24 cellular contexts compared by ENCODE assay signal in the genomic region with DNA sequence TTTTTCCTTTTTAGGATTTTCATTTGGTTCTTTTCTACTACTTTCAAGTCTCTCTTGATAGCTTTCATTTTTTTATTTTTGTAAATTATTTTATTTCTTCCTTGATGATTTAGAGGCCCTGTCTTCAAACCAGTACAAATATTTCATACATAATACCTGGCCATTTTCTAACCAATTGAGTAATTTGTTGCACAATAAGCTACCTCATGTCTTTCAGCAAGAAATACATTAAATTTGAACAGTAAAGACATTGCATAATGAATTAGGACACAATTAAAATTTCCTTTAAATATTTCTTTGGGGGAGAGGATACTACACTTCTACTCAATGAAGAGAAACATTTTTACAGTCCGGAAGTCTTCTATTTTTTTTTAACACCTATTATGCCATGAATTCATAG. TPM values are rescaled to one million over a fixed set of nuclear protein-coding genes. Genes with fewer than 3 reads are reported as not detected.
DNase-seq lines count a peak whose midpoint lies in the region; ATAC-seq, FAIRE-seq and TF ChIP-seq lines count a peak whose summit lies in the region.
"Had no signal": no experiment of that assay in that cellular context is flagged by ENCODE, and none has a peak within 500 bp of the region (broad histone marks: within the 10 kb centered on the region; RNA-seq: fewer than 3 reads in every experiment).

No MANE protein-coding gene starts in this region.

- in situ Hi-C loops in HepG2 (cut with HindIII; ENCODE audit: extremely low pct_ligation_motif_present, low pct_unique_long_range_greater_than_20kb): no loop called here

- DNase-seq in HepG2 (ENCODE audit: low spot score) (no peak), right lobe of liver (no peak), pancreas (no peak), cerebellar nuclear complex (lab: John Stamatoyannopoulos, UW) (no peak), HPDE6-E6E7 (ENCODE audit: extremely low spot score) (no peak)
- DNase-seq: AML-193; Caco-2; Calu3; CD4-positive, alpha-beta T cell; CD8-positive, alpha-beta T cell; DMS79 treated with DMSO at 0.1 percent for 48 hours; GDM1 had no signal

- H3K36me3 ChIP-seq in HepG2 (replicated peaks in 1 of 2; ENCODE audit: control insufficient read depth in 1 of 2, insufficient read depth in 2 of 2, low read length in 2 of 2) (no peaks in the 10 kb centered on the region), right lobe of liver (no peaks in the 10 kb centered on the region), pancreas (no peaks in the 10 kb centered on the region)
- H3K36me3 ChIP-seq: BLaER1 treated with 17β-estradiol and CSF1 and Interleukin-3, amounts not matched to agents 10 nM and 100 nM had no signal

- no peak overlapping the region for H3K9ac ChIP-seq in HepG2 (ENCODE audit: insufficient read depth, low read depth, low read length)
- H3K9ac ChIP-seq: BLaER1 treated with 17β-estradiol and CSF1 and Interleukin-3, amounts not matched to agents 10 nM and 100 nM had no signal

- TF ChIP-seq EP300 in HepG2 (IDR thresholded peaks at IDR 0.05; ENCODE audit: low read depth in 2 of 2, low read length in 2 of 2) (no peak), HepG2 (CRISPR knock-in tag; IDR thresholded peaks at IDR 0.05; ENCODE audit: borderline replicate concordance) (no peak)

- H3K4me1 ChIP-seq in HepG2 (ENCODE audit: insufficient read depth, low read length) (peaks cover 14% of the 10 kb centered on the region), right lobe of liver (no peaks in the 10 kb centered on the region), pancreas (no peaks in the 10 kb centered on the region)
- H3K4me1 ChIP-seq: A549, Caco-2 had no signal

- TF ChIP-seq POLR2A in HepG2 (IDR thresholded peaks at IDR 0.05; ENCODE audit: insufficient read depth in 1 of 2, low read depth in 2 of 2, low read length in 2 of 2) (no peak), right lobe of liver (IDR thresholded peaks at IDR 0.05) (no peak)

- intact Hi-C loops in HepG2 (cut with micrococcal nuclease; ENCODE audit: unreplicated experiment): no loop called here
- intact Hi-C loops in right lobe of liver (cut with DNase I): no loop called here
- intact Hi-C loops in pancreas (cut with DNase I): no loop called here

- no peaks in the 10 kb centered on the region for H4K20me1 ChIP-seq in HepG2 (ENCODE audit: insufficient read depth, low read length)
- H4K20me1 ChIP-seq: BLaER1 treated with 17β-estradiol and CSF1 and Interleukin-3, amounts not matched to agents 10 nM and 100 nM had no signal

- no peak for FAIRE-seq in HepG2 (lab: Jason Lieb, UNC)
- peak; percentile 20 for FAIRE-seq in TTC549 (lab: Jason Lieb, UNC)
- FAIRE-seq in endometrium (lab: Jason Lieb, UNC): peak; percentile 15
- peak; percentile 5 for FAIRE-seq in pancreas (lab: Jason Lieb, UNC)
- FAIRE-seq: A549, D721Med, GM12878, GM12892, GM18507, GM19239 had no signal

- no peak overlapping the region for H2AFZ ChIP-seq in HepG2 (ENCODE audit: low read length)

- no peak for TF ChIP-seq RAD21 in HepG2 (CRISPR knock-in tag; IDR thresholded peaks at IDR 0.05)

- no peak overlapping the region for H3K4me3 ChIP-seq in HepG2 (replicated peaks in 1 of 3; ENCODE audit: insufficient read depth in 1 of 3, low read depth in 2 of 3, low read length in 3 of 3)
- no peak overlapping the region for H3K4me3 ChIP-seq in right lobe of liver
- no peak overlapping the region for H3K4me3 ChIP-seq in pancreas
- H3K4me3 ChIP-seq: A549; BLaER1 treated with 17β-estradiol and CSF1 and Interleukin-3, amounts not matched to agents 10 nM and 100 nM; GM12878 had no signal

- POLR2A ChIA-PET in HepG2 (lab: Yijun Ruan, JAX): interaction anchor here (0.8 kb wide), 1 partner anchor 18 kb away, joined by 3 read pairs; no protein-coding TSS in a partner anchor

- ATAC-seq in HepG2 (no peak), right lobe of liver (no peak), pancreas (no peak), GM18868 (IDR thresholded peaks at IDR 0.05; ENCODE audit: unreplicated experiment) (no peak)
- ATAC-seq: A549; CD8-positive, alpha-beta T cell; GM12878 had no signal

- BruUV-seq in HepG2 (replicated peaks; lab: Mats Ljungman, UMichigan): no TSS peak

- WGBS in HepG2 (ENCODE audit: low lambda C conversion rate): 37% methylated on average over 1 of the region's 1 CpG
- WGBS in right lobe of liver (ENCODE audit: insufficient coverage, low coverage, low lambda C conversion rate, missing lambda C conversion rate): 69% methylated on average over 1 of the region's 1 CpG
- WGBS in pancreas, 2 donors: 77 to 87% methylated on average over 1 of the region's 1 CpG

- TF ChIP-seq CTCF in HepG2 (CRISPR knock-in tag; IDR thresholded peaks at IDR 0.05) (no peak), right lobe of liver (IDR thresholded peaks at IDR 0.05) (no peak), pancreas (IDR thresholded peaks at IDR 0.05) (no peak)

- H3K79me2 ChIP-seq in HepG2 (ENCODE audit: insufficient read depth, low read length): no peaks in the 10 kb centered on the region

- H3K27me3 ChIP-seq in HepG2 (ENCODE audit: control insufficient read depth in 1 of 2, insufficient read depth in 2 of 2, low read length in 2 of 2) (no peaks in the 10 kb centered on the region; a peak in 2 of 5 replicates), right lobe of liver (no peaks in the 10 kb centered on the region), pancreas (no peaks in the 10 kb centered on the region)
- H3K27me3 ChIP-seq: BLaER1 treated with 17β-estradiol and CSF1 and Interleukin-3, amounts not matched to agents 10 nM and 100 nM had no signal

- no peak overlapping the region for H3K27ac ChIP-seq in HepG2 (ENCODE audit: extremely low read length, insufficient read depth, low read length)
- no peak overlapping the region for H3K27ac ChIP-seq in right lobe of liver
- no peak overlapping the region for H3K27ac ChIP-seq in pancreas
- H3K27ac ChIP-seq: 22Rv1; A549; BLaER1 treated with 17β-estradiol and CSF1 and Interleukin-3, amounts not matched to agents 10 nM and 100 nM; C4-2B had no signal

- no peaks in the 10 kb centered on the region for H3K9me3 ChIP-seq in HepG2 (ENCODE audit: low read length)
- H3K9me3 ChIP-seq in right lobe of liver: no peaks in the 10 kb centered on the region
- H3K9me3 ChIP-seq in pancreas: no peaks in the 10 kb centered on the region
- H3K9me3 ChIP-seq: Caco-2 had no signal

- CTCF ChIA-PET in HepG2 (lab: Yijun Ruan, JAX; ENCODE audit: low intra/inter-chr PET ratio, low total read pairs): no interaction called here

- no peak overlapping the region for H3K4me2 ChIP-seq in HepG2 (ENCODE audit: low read depth, low read length)
- H3K4me2 ChIP-seq: A549; BLaER1 treated with 17β-estradiol and CSF1 and Interleukin-3, amounts not matched to agents 10 nM and 100 nM had no signal

RNA-seq across cellular contexts. Expression of a gene that starts 15.6 kb away (rescaled TPM):
- total RNA-seq in HepG2 (2016; rRNA removed; fragmentation: Illumina TruSeq; extraction: Trizol): 8.9 and 26.9 TPM in 2 replicates
- total RNA-seq in HepG2 (2016; cell fraction: cytosol; rRNA removed; fragmentation: Illumina TruSeq; extraction: Trizol; ENCODE audit: low read depth): 2.3 and 2.9 TPM in 2 replicates
- 7.8 and 29.7 TPM in 2 replicates for total RNA-seq in HepG2 (2016; cell fraction: insoluble cytoplasmic fraction; rRNA removed; fragmentation: Illumina TruSeq; extraction: Trizol)
- total RNA-seq in HepG2 (2016; cell fraction: membrane; rRNA removed; fragmentation: Illumina TruSeq; extraction: Trizol): 3.7 and 5.8 TPM in 2 replicates
- 32.5 and 35.4 TPM in 2 replicates for total RNA-seq in HepG2 (2016; cell fraction: nucleus; rRNA removed; fragmentation: Illumina TruSeq; extraction: Trizol)
- polyA plus RNA-seq in HepG2 (2011; rRNA removed): 20.2 and 34.7 TPM in 2 replicates
- polyA plus RNA-seq in HepG2 (2011; cell fraction: cytosol; rRNA removed): 8.9 and 11.2 TPM in 2 replicates
- 329 and 347 TPM in 2 replicates for polyA plus RNA-seq in HepG2 (2011; cell fraction: nucleus; rRNA removed)
- 21.5 and 31.3 TPM in 2 replicates for polyA plus RNA-seq in HepG2 (2012)
- polyA plus RNA-seq in HepG2 (2016; cell fraction: cytosol; fragmentation: Illumina TruSeq; extraction: Trizol; ENCODE audit: low read depth): 1.7 TPM in 2 replicates
- polyA plus RNA-seq in HepG2 (2016; cell fraction: insoluble cytoplasmic fraction; fragmentation: Illumina TruSeq; extraction: Trizol; ENCODE audit: low read depth): 7.6 TPM in 2 replicates
- 3.5 and 4.0 TPM in 2 replicates for polyA plus RNA-seq in HepG2 (2016; cell fraction: membrane; fragmentation: Illumina TruSeq; extraction: Trizol; ENCODE audit: low read depth)
- polyA plus RNA-seq in HepG2 (2016; cell fraction: nucleus; fragmentation: Illumina TruSeq; extraction: Trizol; ENCODE audit: insufficient read depth, low read depth): 108 and 112 TPM in 2 replicates
- 7.9 TPM in 1 of 2 replicates, not detected in the other for polyA minus RNA-seq in HepG2 (2011; rRNA and poly(A)+ RNA removed; ENCODE audit: low replicate concordance)
- polyA minus RNA-seq in HepG2 (2011; cell fraction: cytosol; rRNA and poly(A)+ RNA removed): 4.2 and 6.3 TPM in 2 replicates
- 18.2 and 21.9 TPM in 2 replicates for polyA minus RNA-seq in HepG2 (2011; cell fraction: nucleus; rRNA and poly(A)+ RNA removed)
- total RNA-seq in right lobe of liver: under 1 TPM; 0.16 to 0.99 (median 0.46) TPM
- total RNA-seq in pancreas: 10 to 100 TPM in 1 of 6 donors, 1 to 10 TPM in 3, under 1 TPM in 2; 0.55 to 10.9 (median 1.8) TPM
- 1 to 10 TPM; 5.4 to 7.5 TPM for polyA plus RNA-seq in pancreas

RNA-seq across cellular contexts. Expression of a gene that starts 40.8 kb away (rescaled TPM):
- total RNA-seq in HepG2 (2016; rRNA removed; fragmentation: Illumina TruSeq; extraction: Trizol) (19.0 and 21.2 TPM in 2 replicates), right lobe of liver (10 to 100 TPM; 23.7 to 41.5 (median 36.2) TPM), pancreas (10 to 100 TPM in 3 of 6 donors, 1 to 10 TPM in 3; 7.2 to 26.1 (median 12.3) TPM)
- 3.7 and 4.1 TPM in 2 replicates for total RNA-seq in HepG2 (2016; cell fraction: cytosol; rRNA removed; fragmentation: Illumina TruSeq; extraction: Trizol; ENCODE audit: low read depth)
- 17.0 and 17.7 TPM in 2 replicates for total RNA-seq in HepG2 (2016; cell fraction: insoluble cytoplasmic fraction; rRNA removed; fragmentation: Illumina TruSeq; extraction: Trizol)
- 9.4 and 9.9 TPM in 2 replicates for total RNA-seq in HepG2 (2016; cell fraction: membrane; rRNA removed; fragmentation: Illumina TruSeq; extraction: Trizol)
- total RNA-seq in HepG2 (2016; cell fraction: nucleus; rRNA removed; fragmentation: Illumina TruSeq; extraction: Trizol): 12.5 and 12.6 TPM in 2 replicates
- polyA plus RNA-seq in HepG2 (2011; rRNA removed) (22.3 and 22.5 TPM in 2 replicates), pancreas (10 to 100 TPM in 1 of 2 donors, 1 to 10 TPM in 1; 9.6 to 19.0 TPM)
- 19.5 and 21.2 TPM in 2 replicates for polyA plus RNA-seq in HepG2 (2011; cell fraction: cytosol; rRNA removed)
- 14.7 and 15.6 TPM in 2 replicates for polyA plus RNA-seq in HepG2 (2011; cell fraction: nucleus; rRNA removed)
- 22.4 and 36.2 TPM in 2 replicates for polyA plus RNA-seq in HepG2 (2012)
- polyA plus RNA-seq in HepG2 (2016; cell fraction: cytosol; fragmentation: Illumina TruSeq; extraction: Trizol; ENCODE audit: low read depth): 2.5 and 2.8 TPM in 2 replicates
- 24.0 and 32.1 TPM in 2 replicates for polyA plus RNA-seq in HepG2 (2016; cell fraction: insoluble cytoplasmic fraction; fragmentation: Illumina TruSeq; extraction: Trizol; ENCODE audit: low read depth)
- 10.0 and 10.2 TPM in 2 replicates for polyA plus RNA-seq in HepG2 (2016; cell fraction: membrane; fragmentation: Illumina TruSeq; extraction: Trizol; ENCODE audit: low read depth)
- polyA plus RNA-seq in HepG2 (2016; cell fraction: nucleus; fragmentation: Illumina TruSeq; extraction: Trizol; ENCODE audit: insufficient read depth, low read depth): 29.2 and 32.0 TPM in 2 replicates
- polyA minus RNA-seq in HepG2 (2011; rRNA and poly(A)+ RNA removed; ENCODE audit: low replicate concordance): 14.4 and 37.7 TPM in 2 replicates
- 14.2 and 14.6 TPM in 2 replicates for polyA minus RNA-seq in HepG2 (2011; cell fraction: cytosol; rRNA and poly(A)+ RNA removed)
- 12.0 and 16.8 TPM in 2 replicates for polyA minus RNA-seq in HepG2 (2011; cell fraction: nucleus; rRNA and poly(A)+ RNA removed)
